In the genomic region with DNA sequence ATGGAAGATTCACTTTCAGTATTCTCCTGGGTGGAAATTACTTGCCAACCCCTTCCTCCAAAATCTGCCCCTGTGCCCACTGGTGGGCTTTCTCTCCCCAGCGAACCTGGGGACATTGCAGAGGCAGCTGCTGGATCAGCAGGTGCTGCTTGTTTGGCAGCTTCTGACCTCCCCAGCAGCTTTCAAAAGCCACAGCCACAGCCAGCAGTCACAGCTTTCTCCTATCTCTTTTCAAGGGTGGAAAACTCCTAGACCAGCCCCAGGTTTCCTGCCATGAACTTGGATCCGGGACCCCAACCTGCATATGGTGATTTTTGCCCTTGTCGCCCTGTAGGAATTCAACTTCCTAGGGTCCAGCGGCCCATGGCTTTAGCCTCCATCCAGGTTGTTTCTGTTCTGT, we compare ENCODE assay signal across 21 cellular contexts.
"Had no signal": no experiment of that assay in that cellular context is flagged by ENCODE, and none has a peak within 500 bp of the region (broad histone marks: within the 10 kb centered on the region; RNA-seq: fewer than 3 reads in every experiment).

No MANE protein-coding gene starts in this region.

- H3K9me3 ChIP-seq: esophagus squamous epithelium, gastroesophageal sphincter, ovary had no signal

- H3K4me1 Mint-ChIP-seq: immature natural killer cell; naive thymus-derived CD8-positive, alpha-beta T cell; neural crest cell had no signal

- H3K9me3 Mint-ChIP-seq: effector memory CD8-positive, alpha-beta T cell had no signal

- H3K36me3 Mint-ChIP-seq: immature natural killer cell; naive thymus-derived CD8-positive, alpha-beta T cell had no signal

- H3K4me2 ChIP-seq: smooth muscle cell had no signal

- H3K36me3 ChIP-seq: esophagus squamous epithelium, gastroesophageal sphincter, ovary had no signal

- H3K4me3 ChIP-seq: esophagus squamous epithelium, gastroesophageal sphincter, lung, ovary, smooth muscle cell had no signal

- H3K27ac Mint-ChIP-seq: dendritic cell treated with granulocyte-macrophage colony-stimulating factor and Interleukin-4, amounts not matched to agents 40 ng/mL and 50 ng/mL, for 4 days; effector memory CD8-positive, alpha-beta T cell; immature natural killer cell; naive thymus-derived CD8-positive, alpha-beta T cell; progenitor cell of endocrine pancreas had no signal

- DNase-seq: effector memory CD8-positive, alpha-beta T cell; esophagus squamous epithelium; foreskin fibroblast; glutamatergic neuron; immature natural killer cell; kidney; left cardiac atrium; left ventricle myocardium superior; naive thymus-derived CD8-positive, alpha-beta T cell; nucleus accumbens; ovary; stimulated activated CD4-positive, alpha-beta T cell treated with anti-CD3 and anti-CD28 coated beads, Interleukin-2, amount 100 ng/mL, for 48 hours; stimulated activated naive CD4-positive, alpha-beta T cell treated with Interleukin-2 at 50 U/mL for 16 hours; trophoblast cell had no signal

- ATAC-seq: effector memory CD8-positive, alpha-beta T cell; gastroesophageal sphincter; left cardiac atrium; left ventricle myocardium superior; naive thymus-derived CD8-positive, alpha-beta T cell; right cardiac atrium had no signal

- H3K27me3 Mint-ChIP-seq: dendritic cell treated with granulocyte-macrophage colony-stimulating factor and Interleukin-4, amounts not matched to agents 40 ng/mL and 50 ng/mL, for 4 days; effector memory CD8-positive, alpha-beta T cell; progenitor cell of endocrine pancreas had no signal

- H3K27me3 ChIP-seq: esophagus squamous epithelium, gastroesophageal sphincter, ovary had no signal

- H3K27ac ChIP-seq: esophagus squamous epithelium, gastroesophageal sphincter, ovary had no signal

- H3K4me1 ChIP-seq: esophagus squamous epithelium, gastroesophageal sphincter had no signal

- H3K4me3 Mint-ChIP-seq: dendritic cell treated with granulocyte-macrophage colony-stimulating factor and Interleukin-4, amounts not matched to agents 40 ng/mL and 50 ng/mL, for 4 days; effector memory CD8-positive, alpha-beta T cell; immature natural killer cell; naive thymus-derived CD8-positive, alpha-beta T cell; neural crest cell had no signal
